1 cellular context compared by ENCODE assay signal in genomic region chr11:61362542-61362875, GRCh38.
TF ChIP-seq lines count a peak whose summit lies in the region.

No MANE protein-coding gene starts in this region.

TF ChIP-seq in K562, 482 proteins besides CTCF, POLR2A, EP300 and RAD21 (continues in another document):
- TF ChIP-seq PTRF (tag; IDR thresholded peaks at IDR 0.05) (no peak), BRF2 (IDR thresholded peaks at IDR 0.05; ENCODE audit: borderline replicate concordance, insufficient read depth, insufficient read length) (no peak), POLR2AphosphoS2 (IDR thresholded peaks at IDR 0.05; ENCODE audit: low read length) (no peak), WHSC1 (IDR thresholded peaks at IDR 0.05; ENCODE audit: low read length) (no peak), MIER1 (IDR thresholded peaks at IDR 0.05; ENCODE audit: low read depth) (0 out of 2 replicates have a peak, but pooled peaks have one; percentile 20), ZNF717 (CRISPR knock-in tag; IDR thresholded peaks at IDR 0.05) (no peak), ZNF232 (CRISPR knock-in tag; IDR thresholded peaks at IDR 0.05) (no peak), ZC3H4 (CRISPR knock-in tag; IDR thresholded peaks at IDR 0.05; ENCODE audit: borderline replicate concordance) (no peak), CHD7 (IDR thresholded peaks at IDR 0.05; ENCODE audit: low read depth, low read length) (no peak), HNRNPL (IDR thresholded peaks at IDR 0.05; ENCODE audit: low read depth, low read length) (no peak), PHB2 (IDR thresholded peaks at IDR 0.05; ENCODE audit: low read depth) (no peak), GTF2E2 (tag; IDR thresholded peaks at IDR 0.05) (no peak), PREB (CRISPR knock-in tag; IDR thresholded peaks at IDR 0.05) (0 out of 2 replicates have a peak, but pooled peaks have one; percentile 31), RBM14 (IDR thresholded peaks at IDR 0.05; ENCODE audit: borderline replicate concordance, insufficient read depth, low read depth, low read length) (no peak), IRF1 (CRISPR knock-in tag; IDR thresholded peaks at IDR 0.05; ENCODE audit: borderline replicate concordance) (no peak), PTBP1 (IDR thresholded peaks at IDR 0.05; ENCODE audit: low read depth, low read length) (no peak), ATF6 (CRISPR knock-in tag; IDR thresholded peaks at IDR 0.05) (no peak), ASH1L (IDR thresholded peaks at IDR 0.05; ENCODE audit: borderline replicate concordance, low read depth, partially characterized antibody) (peak; percentile 6), POLR3G (IDR thresholded peaks at IDR 0.05; ENCODE audit: extremely low read depth, insufficient read length, insufficient replicate concordance) (no peak), ZKSCAN3 (CRISPR knock-in tag; IDR thresholded peaks at IDR 0.05) (no peak), MYNN (IDR thresholded peaks at IDR 0.05) (no peak), MYNN (CRISPR knock-in tag; IDR thresholded peaks at IDR 0.05) (no peak), MLLT1 (IDR thresholded peaks at IDR 0.05) (peak in 1 of 2 experiments; percentile 41; a peak in 1 of 4 replicates), ZNF282 (CRISPR knock-in tag; IDR thresholded peaks at IDR 0.05) (no peak), SMARCA4 (IDR thresholded peaks at IDR 0.05) (0 out of 2 replicates have a peak, but pooled peaks have one; percentile 6), XRCC5 (IDR thresholded peaks at IDR 0.05; ENCODE audit: low read depth, low read length) (no peak), SRSF3 (IDR thresholded peaks at IDR 0.05; ENCODE audit: insufficient read depth, low read length) (no peak), ZNF766 (CRISPR knock-in tag; conservative IDR thresholded peaks at IDR 0.05) (0 out of 2 replicates have a peak, but pooled peaks have one; percentile 8), ZNF217 (CRISPR knock-in tag; IDR thresholded peaks at IDR 0.05) (no peak), TEAD1 (CRISPR knock-in tag; IDR thresholded peaks at IDR 0.05) (no peak), BRD4 (IDR thresholded peaks at IDR 0.05) (no peak), SMARCE1 (IDR thresholded peaks at IDR 0.05) (no peak), ARID3A (IDR thresholded peaks at IDR 0.05; ENCODE audit: borderline replicate concordance, low read depth, low read length) (no peak), HMGXB4 (CRISPR knock-in tag; IDR thresholded peaks at IDR 0.05) (no peak), CBFA2T3 (IDR thresholded peaks at IDR 0.05) (no peak)
